Comparison of ENCODE assay signal across 9 cellular contexts in genomic region chr3:14432996-14433572, GRCh38. TPM values are rescaled to one million over a fixed set of nuclear protein-coding genes. Genes with fewer than 3 reads are reported as not detected.
A peak's percentile ranks its signal among the peaks of the same experiment; 100 is the strongest.
DNase-seq lines count a peak whose midpoint lies in the region; ATAC-seq and TF ChIP-seq lines count a peak whose summit lies in the region.
"Had no signal": no experiment of that assay in that cellular context is flagged by ENCODE, and none has a peak within 500 bp of the region (broad histone marks: within the 10 kb centered on the region; RNA-seq: fewer than 3 reads in every experiment).

No MANE protein-coding gene starts in this region.

- WGBS in heart left ventricle, 4 donors: 83 to 93% (median 87%) methylated on average over 12 to 13 of the region's 13 CpGs
- 59 to 67% methylated on average over 13 of the region's 13 CpGs for WGBS in lung, 2 donors
- 63 to 69% methylated on average over 11 to 13 of the region's 13 CpGs for WGBS in upper lobe of left lung, 2 donors

- H3K27me3 ChIP-seq in heart left ventricle (no peaks in the 10 kb centered on the region), lung (ENCODE audit: control insufficient read depth, insufficient read depth) (no peaks in the 10 kb centered on the region), upper lobe of left lung (no peaks in the 10 kb centered on the region)
- H3K27me3 ChIP-seq: cardiac muscle cell had no signal

- no peak for ATAC-seq in heart left ventricle
- no peak for ATAC-seq in activated CD8-positive, alpha-beta T cell treated with anti-CD3 and anti-CD28 coated beads for 36 hours
- ATAC-seq in lung (ENCODE audit: insufficient read depth, low FRiP score): no peak
- no peak for ATAC-seq in upper lobe of left lung (ENCODE audit: low FRiP score in 2 of 2)
- ATAC-seq in GM21423 (IDR thresholded peaks at IDR 0.05; ENCODE audit: unreplicated experiment): no peak

- H3K4me3 Mint-ChIP-seq in activated CD8-positive, alpha-beta T cell treated with anti-CD3 and anti-CD28 coated beads for 36 hours: peak overlapping the region; percentile 65

- no peak for TF ChIP-seq EP300 in upper lobe of left lung (IDR thresholded peaks at IDR 0.05)

- peaks cover 74% of the 10 kb centered on the region for H3K4me1 Mint-ChIP-seq in activated CD8-positive, alpha-beta T cell treated with anti-CD3 and anti-CD28 coated beads for 36 hours (ENCODE audit: low read depth)

- TF ChIP-seq CTCF in heart left ventricle (IDR thresholded peaks at IDR 0.05) (no peak), lung (IDR thresholded peaks at IDR 0.05; ENCODE audit: control extremely low read depth, extremely low read depth) (no peak), upper lobe of left lung (IDR thresholded peaks at IDR 0.05) (no peak)
- TF ChIP-seq CTCF in activated CD8-positive, alpha-beta T cell treated with anti-CD3 and anti-CD28 coated beads for 36 hours (IDR thresholded peaks at IDR 0.05): no peak

- intact Hi-C loops in heart left ventricle (cut with DNase I): loop anchor here in 1 of 10 donors (5.0 kb wide), 1 partner anchor 61 kb away; no protein-coding TSS in a partner anchor
- intact Hi-C loops in cardiac septum (cut with DNase I): loop anchor here (2.0 kb wide), 2 partner anchors 20 to 30 kb away; partner anchors contain the start of gene SLC6A6
- intact Hi-C loops in activated CD8-positive, alpha-beta T cell treated with anti-CD3 and anti-CD28 coated beads for 36 hours (cut with micrococcal nuclease): loop anchor here (2.0 kb wide), 1 partner anchor 30 kb away; the partner anchor contains the start of gene SLC6A6

- TF ChIP-seq POLR2A in heart left ventricle (IDR thresholded peaks at IDR 0.05): no peak
- TF ChIP-seq POLR2A in upper lobe of left lung (IDR thresholded peaks at IDR 0.05): no peak

- H3K36me3 ChIP-seq in heart left ventricle: no peaks in the 10 kb centered on the region
- H3K36me3 ChIP-seq in lung (ENCODE audit: control insufficient read depth in 2 of 2, insufficient read depth in 2 of 2, low read length in 2 of 2): no peaks in the 10 kb centered on the region
- H3K36me3 ChIP-seq in upper lobe of left lung: no peaks in the 10 kb centered on the region
- H3K36me3 ChIP-seq: cardiac muscle cell had no signal

- H3K4me1 ChIP-seq in heart left ventricle (peaks cover 14 to 100% (median 70%) of the 10 kb centered on the region in 12 donors), lung (ENCODE audit: control insufficient read depth in 2 of 2, insufficient read depth in 2 of 2, low read length in 2 of 2) (peaks cover 13 to 46% of the 10 kb centered on the region in 2 donors), upper lobe of left lung (peaks cover 87 to 98% (median 93%) of the 10 kb centered on the region in 4 donors)

- peak overlapping the region; percentile 94 for H3K27ac Mint-ChIP-seq in activated CD8-positive, alpha-beta T cell treated with anti-CD3 and anti-CD28 coated beads for 36 hours

- H3K4me3 ChIP-seq in heart left ventricle: peak overlapping the region in 1 of 12 donors; percentile 36
- no peak overlapping the region for H3K4me3 ChIP-seq in lung
- no peak overlapping the region for H3K4me3 ChIP-seq in upper lobe of left lung
- H3K4me3 ChIP-seq: cardiac muscle cell had no signal

- DNase-seq in heart left ventricle (peak in 1 of 5 donors; percentile 22), cardiac septum (ENCODE audit: low spot score) (no peak), lung (ENCODE audit: low spot score) (no peak), upper lobe of left lung (no peak), NCI-H1694 treated with DMSO at 0.1 percent for 48 hours (lab: John Stamatoyannopoulos, UW) (no peak), NCI-H2196 treated with DMSO at 0.1 percent for 48 hours (lab: John Stamatoyannopoulos, UW; ENCODE audit: unreplicated experiment) (no peak)
- no peak for DNase-seq in activated CD8-positive, alpha-beta T cell treated with anti-CD3 and anti-CD28 coated beads for 36 hours

- CTCF ChIA-PET in activated CD8-positive, alpha-beta T cell treated with anti-CD3 and anti-CD28 coated beads for 36 hours (lab: Charles Lee): interaction anchor here (0.8 to 1.3 kb wide), 2 partner anchors 28 to 217 kb away, joined by 3 to 4 read pairs; no protein-coding TSS in a partner anchor

- POLR2A ChIA-PET in activated CD8-positive, alpha-beta T cell treated with anti-CD3 and anti-CD28 coated beads for 36 hours (lab: Charles Lee): interaction anchor here (0.9 to 12.2 kb wide), 4 partner anchors 9 to 28 kb away, joined by 3 to 112 read pairs (median 4); partner anchors contain the start of gene SLC6A6

- H3K27me3 Mint-ChIP-seq in activated CD8-positive, alpha-beta T cell treated with anti-CD3 and anti-CD28 coated beads for 36 hours: no peaks in the 10 kb centered on the region

- H3K27ac ChIP-seq in heart left ventricle (peak overlapping the region in 11 of 12 donors; percentile 37 to 97 (median 68)), lung (ENCODE audit: low read depth in 1 of 2, low read length in 1 of 2) (peak overlapping the region; percentile 43 to 97), upper lobe of left lung (peak overlapping the region; percentile 86 to 96 (median 94))
- H3K27ac ChIP-seq: cardiac muscle cell had no signal

- H3K36me3 Mint-ChIP-seq in activated CD8-positive, alpha-beta T cell treated with anti-CD3 and anti-CD28 coated beads for 36 hours (ENCODE audit: low read depth): peaks cover 11% of the 10 kb centered on the region

- H3K9me3 ChIP-seq in heart left ventricle (no peaks in the 10 kb centered on the region), lung (ENCODE audit: control insufficient read depth in 2 of 2, insufficient read depth in 1 of 2, low read length in 1 of 2) (no peaks in the 10 kb centered on the region), upper lobe of left lung (no peaks in the 10 kb centered on the region)

- no peaks in the 10 kb centered on the region for H3K9me3 Mint-ChIP-seq in activated CD8-positive, alpha-beta T cell treated with anti-CD3 and anti-CD28 coated beads for 36 hours

RNA-seq across cellular contexts. Expression of gene SLC6A6, which starts 30.7 kb away (rescaled TPM):
- 100 to 1,000 TPM in 1 of 9 donors, 10 to 100 TPM in 8; 17.5 to 101 (median 34.9) TPM for total RNA-seq in heart left ventricle
- polyA plus RNA-seq in heart left ventricle: 100 to 1,000 TPM in 1 of 2 donors, 1 to 10 TPM in 1; 9.1 to 121 TPM
- 129 TPM for total RNA-seq in cardiac septum
- total RNA-seq in activated CD8-positive, alpha-beta T cell treated with anti-CD3 and anti-CD28 coated beads for 36 hours: 10 to 100 TPM; 43.4 to 48.8 TPM
- total RNA-seq in lung: 10 to 100 TPM; 63.0 to 96.3 TPM
- 10 to 100 TPM; 16.1 to 51.8 TPM for polyA plus RNA-seq in lung
- 100 to 1,000 TPM in 2 of 6 donors, 10 to 100 TPM in 4; 60.6 to 154 (median 92.8) TPM for total RNA-seq in upper lobe of left lung
